ENCODE assay signal across 11 cellular contexts in the genomic region with DNA sequence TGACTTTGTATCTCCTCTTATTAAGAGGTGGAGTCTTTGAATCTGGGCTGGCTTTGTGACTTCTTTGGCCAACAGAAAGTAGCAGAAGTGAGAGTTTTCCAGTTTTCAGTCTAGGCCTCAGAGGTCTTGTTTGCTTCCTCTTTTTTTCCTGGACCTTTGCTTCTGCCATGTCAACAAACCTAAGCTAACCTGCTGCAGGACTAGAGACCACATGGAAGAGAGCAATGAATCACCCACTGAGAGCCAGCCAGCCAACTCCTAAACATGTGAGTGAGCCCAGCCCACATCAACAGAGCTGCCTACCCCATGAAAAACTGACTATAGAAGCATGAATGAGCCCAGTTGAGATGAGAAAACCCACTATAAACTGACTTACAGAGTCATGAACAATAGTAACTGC.
A peak's percentile ranks its signal among the peaks of the same experiment; 100 is the strongest.
DNase-seq lines count a peak whose midpoint lies in the region; ATAC-seq lines count a peak whose summit lies in the region.
"Had no signal": no experiment of that assay in that cellular context is flagged by ENCODE, and none has a peak within 500 bp of the region (broad histone marks: within the 10 kb centered on the region; RNA-seq: fewer than 3 reads in every experiment).

No MANE protein-coding gene starts in this region.

- no peaks in the 10 kb centered on the region for H3K9me3 Mint-ChIP-seq in stimulated activated effector memory CD8-positive, alpha-beta T cell treated with anti-CD3 and anti-CD28 coated beads, Interleukin-12 subunit alpha, Interleukin-12 subunit beta, amount 100 ng/mL, for 72 hours
- H3K9me3 Mint-ChIP-seq: activated B cell treated with CpG ODN at 0.5 μM for 24 hours had no signal

- no peak for ATAC-seq in stimulated activated effector memory CD8-positive, alpha-beta T cell treated with anti-CD3 and anti-CD28 coated beads, Interleukin-12 subunit alpha, Interleukin-12 subunit beta, amount 100 ng/mL, for 72 hours
- ATAC-seq: pancreas had no signal

- H3K4me3 Mint-ChIP-seq in stimulated activated effector memory CD8-positive, alpha-beta T cell treated with anti-CD3 and anti-CD28 coated beads, Interleukin-12 subunit alpha, Interleukin-12 subunit beta, amount 100 ng/mL, for 72 hours: no peak overlapping the region
- H3K4me3 Mint-ChIP-seq: activated B cell treated with CpG ODN at 0.5 μM for 24 hours; activated naive CD4-positive, alpha-beta T cell treated with anti-CD3 and anti-CD28 coated beads for 36 hours had no signal

- H3K4me1 Mint-ChIP-seq in stimulated activated effector memory CD8-positive, alpha-beta T cell treated with anti-CD3 and anti-CD28 coated beads, Interleukin-12 subunit alpha, Interleukin-12 subunit beta, amount 100 ng/mL, for 72 hours: peaks cover 5% of the 10 kb centered on the region
- H3K4me1 Mint-ChIP-seq: activated B cell treated with CpG ODN at 0.5 μM for 24 hours had no signal

- peaks cover 23% of the 10 kb centered on the region for H3K36me3 Mint-ChIP-seq in stimulated activated effector memory CD8-positive, alpha-beta T cell treated with anti-CD3 and anti-CD28 coated beads, Interleukin-12 subunit alpha, Interleukin-12 subunit beta, amount 100 ng/mL, for 72 hours

- no peak overlapping the region for H3K27ac Mint-ChIP-seq in stimulated activated effector memory CD8-positive, alpha-beta T cell treated with anti-CD3 and anti-CD28 coated beads, Interleukin-12 subunit alpha, Interleukin-12 subunit beta, amount 100 ng/mL, for 72 hours
- H3K27ac Mint-ChIP-seq: activated B cell treated with CpG ODN at 0.5 μM for 24 hours; activated naive CD4-positive, alpha-beta T cell treated with anti-CD3 and anti-CD28 coated beads for 36 hours had no signal

- DNase-seq in AG08395 (ENCODE audit: low spot score) (peak; percentile 13), HuH-7 (ENCODE audit: low spot score) (peak; percentile 11), RPMI8226 (peak; percentile 47), fibroblast of peridontal ligament (ENCODE audit: extremely low read depth) (peak; percentile 10), GM19238 (ENCODE audit: insufficient read length, low spot score) (no peak), SHP77 (lab: John Stamatoyannopoulos, UW) (no peak), SW 1271 (lab: John Stamatoyannopoulos, UW) (no peak)
- no peak for DNase-seq in stimulated activated effector memory CD8-positive, alpha-beta T cell treated with anti-CD3 and anti-CD28 coated beads, Interleukin-12 subunit alpha, Interleukin-12 subunit beta, amount 100 ng/mL, for 72 hours (ENCODE audit: low spot score in 2 of 2)
- DNase-seq: activated B cell treated with CpG ODN at 0.5 μM for 24 hours; activated naive CD4-positive, alpha-beta T cell treated with anti-CD3 and anti-CD28 coated beads for 36 hours; pancreas had no signal

Comparison
In these comparisons a context has a peak if more than half of its experiments do, and no peak if none do; other contexts are left out.
1. DNase-seq: peak in AG08395 (single experiment), HuH-7 (single experiment), RPMI8226 (single experiment) and fibroblast of peridontal ligament (single experiment); none in GM19238 (single experiment), SHP77 (0 of 2), SW 1271 (0 of 2) and stimulated activated effector memory CD8-positive, alpha-beta T cell treated with anti-CD3 and anti-CD28 coated beads, Interleukin-12 subunit alpha, Interleukin-12 subunit beta, amount 100 ng/mL, for 72 hours (0 of 2).